11 cellular contexts compared by ENCODE assay signal in genomic region chr9:114296338-114296737, GRCh38. TPM values are rescaled to one million over a fixed set of nuclear protein-coding genes. Genes with fewer than 3 reads are reported as not detected.
"Had no signal": no experiment of that assay in that cellular context is flagged by ENCODE, and none has a peak within 500 bp of the region (broad histone marks: within the 10 kb centered on the region; RNA-seq: fewer than 3 reads in every experiment).

No MANE protein-coding gene starts in this region.

- FAIRE-seq: HepG2, HTR-8/SVneo had no signal

- DNase-seq: IMR-90, Karpas-422, KBM-7, KG1 had no signal

- H3K4me2 ChIP-seq: KMS-11 had no signal

- H3K9ac ChIP-seq: KMS-11 had no signal

- ATAC-seq: HepG2 had no signal

- H3K27ac ChIP-seq: HL-60, KMS-11 had no signal

RNA-seq across cellular contexts. Expression of gene ORM1, which starts 26.6 kb away (rescaled TPM):
- total RNA-seq: HT-29, HT1080 had no signal
- polyA plus RNA-seq: IgD-negative memory B cell, IMR-90 had no signal

RNA-seq across cellular contexts. Expression of gene ORM2, which starts 33.3 kb away (rescaled TPM):
- total RNA-seq: HT-29, HT1080, IMR-90 had no signal
- polyA plus RNA-seq: IgD-negative memory B cell, IMR-90 had no signal
